Comparison of ENCODE assay signal across 21 cellular contexts in genomic region chr11:57356179-57356757, GRCh38. TPM values are rescaled to one million over a fixed set of nuclear protein-coding genes. Genes with fewer than 3 reads are reported as not detected.
"Had no signal": no experiment of that assay in that cellular context is flagged by ENCODE, and none has a peak within 500 bp of the region (broad histone marks: within the 10 kb centered on the region; RNA-seq: fewer than 3 reads in every experiment).

No MANE protein-coding gene starts in this region.

- H3K27ac ChIP-seq: esophagus muscularis mucosa had no signal

- H3K27ac Mint-ChIP-seq: activated CD8-positive, alpha-beta memory T cell treated with anti-CD3 and anti-CD28 coated beads, Interleukin-2, amount 10 ng/mL, durations not matched to agents 7 days and 5 days; activated naive CD8-positive, alpha-beta T cell; activated T-cell treated with anti-CD3 and anti-CD28 coated beads, Interleukin-2, amount 50 U/mL, for 24 hours; immature natural killer cell; memory B cell; stimulated activated naive CD8-positive, alpha-beta T cell treated with anti-CD3 and anti-CD28 coated beads, Interleukin-15, amount 100 ng/mL, for 72 hours had no signal

- H3K4me3 Mint-ChIP-seq: activated CD8-positive, alpha-beta memory T cell treated with anti-CD3 and anti-CD28 coated beads, Interleukin-2, amount 10 ng/mL, durations not matched to agents 7 days and 5 days; activated naive CD8-positive, alpha-beta T cell; activated T-cell treated with anti-CD3 and anti-CD28 coated beads, Interleukin-2, amount 50 U/mL, for 24 hours; immature natural killer cell; memory B cell; stimulated activated naive CD8-positive, alpha-beta T cell treated with anti-CD3 and anti-CD28 coated beads, Interleukin-15, amount 100 ng/mL, for 72 hours had no signal

- H3K4me3 ChIP-seq: esophagus muscularis mucosa, pancreas, skin epidermis had no signal

- H3K4me1 Mint-ChIP-seq: activated CD8-positive, alpha-beta memory T cell treated with anti-CD3 and anti-CD28 coated beads, Interleukin-2, amount 10 ng/mL, durations not matched to agents 7 days and 5 days; stimulated activated naive CD8-positive, alpha-beta T cell treated with anti-CD3 and anti-CD28 coated beads, Interleukin-15, amount 100 ng/mL, for 72 hours had no signal

- DNase-seq: activated CD4-positive, alpha-beta T cell treated with anti-CD3 and anti-CD28 coated beads, Interleukin-2, amount 50 U/mL, for 4 hours; activated CD4-positive, CD25-positive, alpha-beta regulatory T cell treated with anti-CD3 and anti-CD28 coated beads, Interleukin-2, amount 50 U/mL, for 72 hours; activated CD8-positive, alpha-beta memory T cell treated with anti-CD3 and anti-CD28 coated beads, Interleukin-2, amount 10 ng/mL, durations not matched to agents 7 days and 5 days; activated effector memory CD4-positive, alpha-beta T cell treated with anti-CD3 and anti-CD28 coated beads, Interleukin-2, amount 50 U/mL, for 16 hours; activated T-cell treated with anti-CD3 and anti-CD28 coated beads, Interleukin-2, amount 50 U/mL, for 24 hours; amygdala; foreskin fibroblast; glutamatergic neuron; immature natural killer cell; left colon; pancreas; retina; stimulated activated CD4-positive, alpha-beta T cell treated with anti-CD3 and anti-CD28 coated beads, Interleukin-4, amount 100 ng/mL, for 4 hours; stimulated activated naive CD8-positive, alpha-beta T cell treated with anti-CD3 and anti-CD28 coated beads, Interleukin-15, amount 100 ng/mL, for 72 hours had no signal

- H3K9me3 ChIP-seq: esophagus muscularis mucosa, pancreas had no signal

- H3K36me3 ChIP-seq: esophagus muscularis mucosa, pancreas had no signal

- H3K27me3 ChIP-seq: esophagus muscularis mucosa, pancreas had no signal

- ATAC-seq: activated CD8-positive, alpha-beta memory T cell treated with anti-CD3 and anti-CD28 coated beads, Interleukin-2, amount 10 ng/mL, durations not matched to agents 7 days and 5 days; left colon; pancreas; stimulated activated naive CD8-positive, alpha-beta T cell treated with anti-CD3 and anti-CD28 coated beads, Interleukin-15, amount 100 ng/mL, for 72 hours had no signal

- H3K9me3 Mint-ChIP-seq: immature natural killer cell had no signal

RNA-seq across cellular contexts. Expression of gene P2RX3, which starts 18.1 kb away (rescaled TPM):
- total RNA-seq: activated CD8-positive, alpha-beta memory T cell treated with anti-CD3 and anti-CD28 coated beads, Interleukin-2, amount 10 ng/mL, durations not matched to agents 7 days and 5 days; cerebellum; dermis microvascular lymphatic vessel endothelial cell; esophagus muscularis mucosa; left colon; T-helper 2 cell treated with Interferon-gamma antibody and Interleukin-4, amounts not matched to agents 100 ng/mL and 5 ng/mL, for 36 hours had no signal

RNA-seq across cellular contexts. Expression of gene PRG3, which starts 24.7 kb away (rescaled TPM):
- total RNA-seq: activated CD8-positive, alpha-beta memory T cell treated with anti-CD3 and anti-CD28 coated beads, Interleukin-2, amount 10 ng/mL, durations not matched to agents 7 days and 5 days; cerebellum; dermis microvascular lymphatic vessel endothelial cell; esophagus muscularis mucosa; left colon; pancreas; T-helper 2 cell treated with Interferon-gamma antibody and Interleukin-4, amounts not matched to agents 100 ng/mL and 5 ng/mL, for 36 hours had no signal

RNA-seq across cellular contexts. Expression of gene PRG2, which starts 34.2 kb away (rescaled TPM):
- total RNA-seq: pancreas had no signal
